19 cellular contexts compared by ENCODE assay signal in genomic region chr14:36394593-36394992, GRCh38.
"Had no signal": no experiment of that assay in that cellular context is flagged by ENCODE, and none has a peak within 500 bp of the region (broad histone marks: within the 10 kb centered on the region; RNA-seq: fewer than 3 reads in every experiment).

No MANE protein-coding gene starts in this region.

- H3K9me3 ChIP-seq: esophagus squamous epithelium, lower lobe of right lung, prostate gland, tibial nerve, upper lobe of right lung, vagina had no signal

- FAIRE-seq: keratinocyte had no signal

- H2AFZ ChIP-seq: parathyroid adenoma had no signal

- H3K4me3 ChIP-seq: esophagus squamous epithelium, gastroesophageal sphincter, left lung, lower lobe of right lung, prostate gland, spleen, tibial nerve, upper lobe of right lung, vagina had no signal

- H3K27ac ChIP-seq: esophagus squamous epithelium, gastroesophageal sphincter, left lung, lower lobe of right lung, parathyroid adenoma, prostate gland, spleen, tibial nerve, upper lobe of right lung, vagina had no signal

- DNase-seq: esophagus squamous epithelium; foreskin fibroblast; glutamatergic neuron; immature natural killer cell; left lung; lower lobe of right lung; spleen; stimulated activated CD4-positive, alpha-beta T cell treated with anti-CD3 and anti-CD28 coated beads, Interleukin-15, amount 100 ng/mL, for 24 hours; stimulated activated CD4-positive, alpha-beta T cell treated with anti-CD3 and anti-CD28 coated beads, Interleukin-1b, Interleukin-23, amount 100 ng/mL, for 48 hours; stimulated activated CD4-positive, alpha-beta T cell treated with anti-CD3 and anti-CD28 coated beads, Interleukin-4, amount 100 ng/mL, for 24 hours; upper lobe of right lung had no signal

- H3K27me3 ChIP-seq: esophagus squamous epithelium, gastroesophageal sphincter, left lung, spleen, tibial nerve, upper lobe of right lung, vagina had no signal

- H3K36me3 ChIP-seq: esophagus squamous epithelium, gastroesophageal sphincter, left lung, lower lobe of right lung, prostate gland, spleen, tibial nerve, upper lobe of right lung, vagina had no signal

- ATAC-seq: gastroesophageal sphincter; left lung; lower lobe of right lung; sciatic nerve; stimulated activated memory B cell treated with anti-CD40 and anti-IgM and Interleukin-4, amounts not matched to agents 10 μg/mL and 1 μg/mL and 100 μg/mL, for 72 hours; upper lobe of right lung had no signal

- H3K9ac ChIP-seq: parathyroid adenoma had no signal

- H3K79me2 ChIP-seq: parathyroid adenoma had no signal

- H3K4me1 ChIP-seq: esophagus squamous epithelium, gastroesophageal sphincter, left lung, lower lobe of right lung, parathyroid adenoma, prostate gland, spleen, tibial nerve, upper lobe of right lung, vagina had no signal
